Comparison of ENCODE assay signal across 2 cellular contexts in genomic region chr10:71359364-71360046, GRCh38.
TF ChIP-seq lines count a peak whose summit lies in the region.

No MANE protein-coding gene starts in this region.

TF ChIP-seq in HepG2, 621 proteins besides CTCF, POLR2A, EP300 and RAD21 (continued from another document):
- TF ChIP-seq EHMT2 (IDR thresholded peaks at IDR 0.05; ENCODE audit: borderline replicate concordance, low read depth, low read length) (no peak), ZNF768 (CRISPR knock-in tag; IDR thresholded peaks at IDR 0.05) (peak; percentile 69; the same call in 1 of the 2 replicates), ZNF564 (CRISPR knock-in tag; IDR thresholded peaks at IDR 0.05) (no peak), ZNF124 (CRISPR knock-in tag; IDR thresholded peaks at IDR 0.05) (no peak), ISL2 (CRISPR knock-in tag; IDR thresholded peaks at IDR 0.05) (no peak)
- TF ChIP-seq, protein P1, sequence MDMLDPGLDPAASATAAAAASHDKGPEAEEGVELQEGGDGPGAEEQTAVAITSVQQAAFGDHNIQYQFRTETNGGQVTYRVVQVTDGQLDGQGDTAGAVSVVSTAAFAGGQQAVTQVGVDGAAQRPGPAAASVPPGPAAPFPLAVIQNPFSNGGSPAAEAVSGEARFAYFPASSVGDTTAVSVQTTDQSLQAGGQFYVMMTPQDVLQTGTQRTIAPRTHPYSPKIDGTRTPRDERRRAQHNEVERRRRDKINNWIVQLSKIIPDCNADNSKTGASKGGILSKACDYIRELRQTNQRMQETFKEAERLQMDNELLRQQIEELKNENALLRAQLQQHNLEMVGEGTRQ (IDR thresholded peaks at IDR 0.05; ENCODE audit: low read depth, low read length), result no peak
- TF ChIP-seq, protein P1 (CRISPR knock-in tag; IDR thresholded peaks at IDR 0.05; ENCODE audit: borderline replicate concordance), result no peak

TF ChIP-seq in SK-N-SH, 30 proteins besides CTCF, POLR2A, EP300 and RAD21 (continued from another document):
- TF ChIP-seq NRF1 (IDR thresholded peaks at IDR 0.05; ENCODE audit: low read depth, low read length) (no peak), RCOR1 (IDR thresholded peaks at IDR 0.05; ENCODE audit: low read length) (no peak), POLR2AphosphoS5 (IDR thresholded peaks at IDR 0.05; ENCODE audit: low read depth, low read length) (no peak), ELF1 (IDR thresholded peaks at IDR 0.05) (no peak), FOSL2 (IDR thresholded peaks at IDR 0.05; ENCODE audit: borderline replicate concordance, low read depth) (no peak), FOXM1 (IDR thresholded peaks at IDR 0.05; ENCODE audit: low read depth) (no peak), GATA2 (CRISPR knock-in tag; IDR thresholded peaks at IDR 0.05) (no peak), YY1 (IDR thresholded peaks at IDR 0.05; ENCODE audit: low read depth) (no peak)
- TF ChIP-seq, protein P2, sequence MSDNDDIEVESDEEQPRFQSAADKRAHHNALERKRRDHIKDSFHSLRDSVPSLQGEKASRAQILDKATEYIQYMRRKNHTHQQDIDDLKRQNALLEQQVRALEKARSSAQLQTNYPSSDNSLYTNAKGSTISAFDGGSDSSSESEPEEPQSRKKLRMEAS (IDR thresholded peaks at IDR 0.05; ENCODE audit: low read depth), result no peak
- TF ChIP-seq, protein P3, sequence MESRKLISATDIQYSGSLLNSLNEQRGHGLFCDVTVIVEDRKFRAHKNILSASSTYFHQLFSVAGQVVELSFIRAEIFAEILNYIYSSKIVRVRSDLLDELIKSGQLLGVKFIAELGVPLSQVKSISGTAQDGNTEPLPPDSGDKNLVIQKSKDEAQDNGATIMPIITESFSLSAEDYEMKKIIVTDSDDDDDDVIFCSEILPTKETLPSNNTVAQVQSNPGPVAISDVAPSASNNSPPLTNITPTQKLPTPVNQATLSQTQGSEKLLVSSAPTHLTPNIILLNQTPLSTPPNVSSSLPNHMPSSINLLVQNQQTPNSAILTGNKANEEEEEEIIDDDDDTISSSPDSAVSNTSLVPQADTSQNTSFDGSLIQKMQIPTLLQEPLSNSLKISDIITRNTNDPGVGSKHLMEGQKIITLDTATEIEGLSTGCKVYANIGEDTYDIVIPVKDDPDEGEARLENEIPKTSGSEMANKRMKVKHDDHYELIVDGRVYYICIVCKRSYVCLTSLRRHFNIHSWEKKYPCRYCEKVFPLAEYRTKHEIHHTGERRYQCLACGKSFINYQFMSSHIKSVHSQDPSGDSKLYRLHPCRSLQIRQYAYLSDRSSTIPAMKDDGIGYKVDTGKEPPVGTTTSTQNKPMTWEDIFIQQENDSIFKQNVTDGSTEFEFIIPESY (IDR thresholded peaks at IDR 0.05; ENCODE audit: borderline replicate concordance, low read depth), result no peak
- TF ChIP-seq, protein P1 (IDR thresholded peaks at IDR 0.05; ENCODE audit: borderline replicate concordance, low read depth, low read length), result no peak
